9 cellular contexts compared by ENCODE assay signal in the genomic region with DNA sequence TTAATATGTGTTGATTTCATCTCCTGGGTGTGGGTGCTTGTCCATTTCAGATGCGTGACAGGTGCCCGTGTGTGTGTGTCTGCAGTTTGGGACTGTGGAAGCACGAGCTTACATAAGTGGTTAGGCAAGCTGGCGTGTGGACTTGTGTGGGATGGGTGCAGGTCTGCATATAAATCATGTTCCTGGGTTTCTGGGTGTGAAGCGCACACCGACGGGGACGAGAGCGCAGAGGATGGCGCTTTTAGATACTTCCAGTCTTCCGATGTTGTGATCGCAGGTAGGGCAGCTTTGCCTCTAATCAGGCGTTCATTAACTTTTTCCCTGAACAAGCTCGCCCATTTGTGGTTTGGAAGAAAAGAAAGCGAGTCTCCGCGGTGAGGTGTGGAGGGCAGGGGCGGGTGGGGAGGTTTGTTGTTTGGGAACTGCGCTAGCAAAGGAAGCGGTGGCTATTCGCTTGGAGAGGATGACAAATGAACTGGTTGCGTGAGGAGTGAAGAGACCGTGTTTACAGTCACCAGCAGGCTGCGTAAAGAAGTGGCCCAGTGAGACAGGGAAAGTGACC. TPM values are rescaled to one million over a fixed set of nuclear protein-coding genes. Genes with fewer than 3 reads are reported as not detected.
DNase-seq lines count a peak whose midpoint lies in the region; ATAC-seq and TF ChIP-seq lines count a peak whose summit lies in the region.
"Had no signal": no experiment of that assay in that cellular context is flagged by ENCODE, and none has a peak within 500 bp of the region (broad histone marks: within the 10 kb centered on the region; RNA-seq: fewer than 3 reads in every experiment).

No MANE protein-coding gene starts in this region.

- H3K36me3 ChIP-seq in heart left ventricle: no peaks in the 10 kb centered on the region
- no peaks in the 10 kb centered on the region for H3K36me3 ChIP-seq in brain microvascular endothelial cell (replicated peaks)

- TF ChIP-seq CTCF in GM12875 (IDR thresholded peaks at IDR 0.05; ENCODE audit: borderline replicate concordance, insufficient read depth, low read depth, low read length) (no peak), heart left ventricle (IDR thresholded peaks at IDR 0.05) (peak in 5 of 12 donors; percentile 13 to 21 (median 16)), brain microvascular endothelial cell (IDR thresholded peaks at IDR 0.05; ENCODE audit: low read depth, low read length, missing control alignments) (no peak)

- peaks cover 0 to 4% (median 0%) of the 10 kb centered on the region in 12 donors for H3K9me3 ChIP-seq in heart left ventricle

- no peak for TF ChIP-seq POLR2A in heart left ventricle (IDR thresholded peaks at IDR 0.05)

- DNase-seq in SW480 (ENCODE audit: low spot score) (peak; percentile 47), heart left ventricle (peak in 3 of 5 donors; percentile 14 to 32 (median 20)), sciatic nerve (ENCODE audit: low spot score) (no peak), GDM1 (lab: John Stamatoyannopoulos, UW) (no peak), posterior vena cava (ENCODE audit: low spot score) (no peak), brain microvascular endothelial cell (no peak)

- intact Hi-C loops in heart left ventricle (cut with DNase I): loop anchor here (1.0 to 10.0 kb wide), 15 partner anchors 39 to 492 kb away; no protein-coding TSS in a partner anchor
- intact Hi-C loops in sciatic nerve (cut with DNase I): no loop called here
- intact Hi-C loops in posterior vena cava (cut with DNase I): no loop called here

- in situ Hi-C loops in brain microvascular endothelial cell (cut with HindIII; ENCODE audit: low pct_ligation_motif_present, low sequenced_read_pairs): no loop called here

- H3K4me3 ChIP-seq in GM12875 (ENCODE audit: low read depth, low read length): peak overlapping the region; percentile 6
- H3K4me3 ChIP-seq in heart left ventricle: peak overlapping the region; percentile 55 to 79 (median 68)
- no peak overlapping the region for H3K4me3 ChIP-seq in brain microvascular endothelial cell (ENCODE audit: low read depth, low read length)

- H3K27me3 ChIP-seq in heart left ventricle (peaks cover 0 to 53% (median 4%) of the 10 kb centered on the region in 9 donors), brain microvascular endothelial cell (replicated peaks) (peaks cover 37% of the 10 kb centered on the region)

- H3K27ac ChIP-seq in heart left ventricle (peak overlapping the region in 9 of 12 donors; percentile 17 to 81 (median 67)), brain microvascular endothelial cell (no peak overlapping the region)
- H3K27ac ChIP-seq: epithelial cell of prostate had no signal

- 1 to 2% (median 1%) methylated on average over 23 to 24 of the region's 24 CpGs for WGBS in heart left ventricle, 4 donors

- H3K4me1 ChIP-seq in heart left ventricle: peaks cover 0 to 21% (median 4%) of the 10 kb centered on the region in 12 donors

- ATAC-seq in heart left ventricle (peak; percentile 58 to 85 (median 74)), sciatic nerve (peak; percentile 85), HG03025 (IDR thresholded peaks at IDR 0.05; ENCODE audit: low FRiP score, unreplicated experiment) (no peak)

RNA-seq across cellular contexts. Expression of a gene that starts 0.9 kb away (rescaled TPM):
- total RNA-seq in heart left ventricle (10 to 100 TPM in 7 of 9 donors, 1 to 10 TPM in 2; 9.5 to 25.4 (median 18.8) TPM), sciatic nerve (20.6 TPM), posterior vena cava (1 to 10 TPM; 1.1 to 2.0 TPM)
- polyA plus RNA-seq in heart left ventricle: 1 to 10 TPM; 1.3 to 6.2 TPM

Comparison
In these comparisons a context has a peak if more than half of its experiments do, and no peak if none do; other contexts are left out.
1. DNase-seq: peak in SW480 (single experiment) and heart left ventricle (3 of 5); none in sciatic nerve (single experiment), GDM1 (single experiment), posterior vena cava (single experiment) and brain microvascular endothelial cell (single experiment).
2. intact Hi-C loops: an anchor here in heart left ventricle (1.0 to 10.0 kb wide); none called in sciatic nerve and posterior vena cava.